10 cellular contexts compared by ENCODE assay signal in genomic region chr11:96256213-96256580, GRCh38.
DNase-seq lines count a peak whose midpoint lies in the region; ATAC-seq and TF ChIP-seq lines count a peak whose summit lies in the region.
"Had no signal": no experiment of that assay in that cellular context is flagged by ENCODE, and none has a peak within 500 bp of the region (broad histone marks: within the 10 kb centered on the region; RNA-seq: fewer than 3 reads in every experiment).

No MANE protein-coding gene starts in this region.

- no peak for ATAC-seq in natural killer cell
- ATAC-seq in GM19351 (IDR thresholded peaks at IDR 0.05; ENCODE audit: unreplicated experiment): no peak
- no peak for ATAC-seq in HG02884 (IDR thresholded peaks at IDR 0.05; ENCODE audit: unreplicated experiment)

- peaks cover 25% of the 10 kb centered on the region for H3K36me3 Mint-ChIP-seq in activated T-helper 2 cell treated with anti-CD3 and anti-CD28 coated beads, Interferon-gamma antibody, Interleukin-2, Interleukin-4, amounts not matched to agents 10 μg/mL and 5 μg/mL and 100 μg/mL, durations not matched to agents 14 hours and 24 hours and 36 hours (ENCODE audit: low read depth)
- H3K36me3 Mint-ChIP-seq in natural killer cell: no peaks in the 10 kb centered on the region

- H3K4me1 Mint-ChIP-seq in activated T-helper 2 cell treated with anti-CD3 and anti-CD28 coated beads, Interferon-gamma antibody, Interleukin-2, Interleukin-4, amounts not matched to agents 10 μg/mL and 5 μg/mL and 100 μg/mL, durations not matched to agents 14 hours and 24 hours and 36 hours (ENCODE audit: low read depth): peaks cover 83% of the 10 kb centered on the region
- H3K4me1 Mint-ChIP-seq in natural killer cell: peaks cover 69 to 80% of the 10 kb centered on the region in 2 donors

- no peak for TF ChIP-seq CTCF in natural killer cell (IDR thresholded peaks at IDR 0.05)

- intact Hi-C loops in activated T-helper 2 cell treated with anti-CD3 and anti-CD28 coated beads, Interferon-gamma antibody, Interleukin-2, Interleukin-4, amounts not matched to agents 10 μg/mL and 5 μg/mL and 100 μg/mL, durations not matched to agents 14 hours and 24 hours and 36 hours (cut with micrococcal nuclease): loop anchor here (5.0 to 10.0 kb wide), 4 partner anchors 136 to 331 kb away; partner anchors contain the start of genes JRKL and MTMR2
- intact Hi-C loops in natural killer cell (cut with micrococcal nuclease): loop anchor here (5.0 to 10.0 kb wide), 2 partner anchors 131 to 299 kb away; partner anchors contain the start of gene CCDC82

- in situ Hi-C loops in KBM-7 (cut with MboI; ENCODE audit: low pct_unique_long_range_greater_than_20kb, low sequenced_read_pairs): no loop called here

- peak overlapping the region; percentile 51 for H3K4me3 Mint-ChIP-seq in activated T-helper 2 cell treated with anti-CD3 and anti-CD28 coated beads, Interferon-gamma antibody, Interleukin-2, Interleukin-4, amounts not matched to agents 10 μg/mL and 5 μg/mL and 100 μg/mL, durations not matched to agents 14 hours and 24 hours and 36 hours (ENCODE audit: low read depth)
- H3K4me3 Mint-ChIP-seq in natural killer cell: peak overlapping the region; percentile 91

- DNase-seq in NOMO-1 treated with DMSO at 0.1 percent for 48 hours (lab: John Stamatoyannopoulos, UW; ENCODE audit: unreplicated experiment): peak; percentile 14
- DNase-seq in NOMO-1 treated with dmso at 0.1 percent for 144 hours (lab: John Stamatoyannopoulos, UW; ENCODE audit: unreplicated experiment): no peak
- DNase-seq in KBM-7: peak; percentile 74
- no peak for DNase-seq in activated T-helper 2 cell treated with anti-CD3 and anti-CD28 coated beads, Interferon-gamma antibody, Interleukin-2, Interleukin-4, amounts not matched to agents 10 μg/mL and 5 μg/mL and 100 μg/mL, durations not matched to agents 14 hours and 24 hours and 36 hours (ENCODE audit: low spot score)
- no peak for DNase-seq in natural killer cell
- DNase-seq in inferior parietal cortex (ENCODE audit: extremely low spot score): no peak
- DNase-seq: NCI-H1417, occipital lobe had no signal

- peak overlapping the region; percentile 89 for H3K27ac Mint-ChIP-seq in activated T-helper 2 cell treated with anti-CD3 and anti-CD28 coated beads, Interferon-gamma antibody, Interleukin-2, Interleukin-4, amounts not matched to agents 10 μg/mL and 5 μg/mL and 100 μg/mL, durations not matched to agents 14 hours and 24 hours and 36 hours
- H3K27ac Mint-ChIP-seq in natural killer cell: peak overlapping the region; percentile 93 to 98

- no peaks in the 10 kb centered on the region for H3K9me3 Mint-ChIP-seq in activated T-helper 2 cell treated with anti-CD3 and anti-CD28 coated beads, Interferon-gamma antibody, Interleukin-2, Interleukin-4, amounts not matched to agents 10 μg/mL and 5 μg/mL and 100 μg/mL, durations not matched to agents 14 hours and 24 hours and 36 hours
- no peaks in the 10 kb centered on the region for H3K9me3 Mint-ChIP-seq in natural killer cell

- H3K27me3 Mint-ChIP-seq in activated T-helper 2 cell treated with anti-CD3 and anti-CD28 coated beads, Interferon-gamma antibody, Interleukin-2, Interleukin-4, amounts not matched to agents 10 μg/mL and 5 μg/mL and 100 μg/mL, durations not matched to agents 14 hours and 24 hours and 36 hours (ENCODE audit: low read depth): no peaks in the 10 kb centered on the region
- no peaks in the 10 kb centered on the region for H3K27me3 Mint-ChIP-seq in natural killer cell (ENCODE audit: low read depth in 2 of 2)

Comparison
In these comparisons a context has a peak if more than half of its experiments do, and no peak if none do; other contexts are left out.
1. DNase-seq: peak in NOMO-1 treated with DMSO at 0.1 percent for 48 hours (single experiment) and KBM-7 (single experiment); none in NOMO-1 treated with dmso at 0.1 percent for 144 hours (single experiment), activated T-helper 2 cell treated with anti-CD3 and anti-CD28 coated beads, Interferon-gamma antibody, Interleukin-2, Interleukin-4, amounts not matched to agents 10 μg/mL and 5 μg/mL and 100 μg/mL, durations not matched to agents 14 hours and 24 hours and 36 hours (single experiment), natural killer cell (single experiment) and inferior parietal cortex (single experiment).